9 cellular contexts compared by ENCODE assay signal in the genomic region with DNA sequence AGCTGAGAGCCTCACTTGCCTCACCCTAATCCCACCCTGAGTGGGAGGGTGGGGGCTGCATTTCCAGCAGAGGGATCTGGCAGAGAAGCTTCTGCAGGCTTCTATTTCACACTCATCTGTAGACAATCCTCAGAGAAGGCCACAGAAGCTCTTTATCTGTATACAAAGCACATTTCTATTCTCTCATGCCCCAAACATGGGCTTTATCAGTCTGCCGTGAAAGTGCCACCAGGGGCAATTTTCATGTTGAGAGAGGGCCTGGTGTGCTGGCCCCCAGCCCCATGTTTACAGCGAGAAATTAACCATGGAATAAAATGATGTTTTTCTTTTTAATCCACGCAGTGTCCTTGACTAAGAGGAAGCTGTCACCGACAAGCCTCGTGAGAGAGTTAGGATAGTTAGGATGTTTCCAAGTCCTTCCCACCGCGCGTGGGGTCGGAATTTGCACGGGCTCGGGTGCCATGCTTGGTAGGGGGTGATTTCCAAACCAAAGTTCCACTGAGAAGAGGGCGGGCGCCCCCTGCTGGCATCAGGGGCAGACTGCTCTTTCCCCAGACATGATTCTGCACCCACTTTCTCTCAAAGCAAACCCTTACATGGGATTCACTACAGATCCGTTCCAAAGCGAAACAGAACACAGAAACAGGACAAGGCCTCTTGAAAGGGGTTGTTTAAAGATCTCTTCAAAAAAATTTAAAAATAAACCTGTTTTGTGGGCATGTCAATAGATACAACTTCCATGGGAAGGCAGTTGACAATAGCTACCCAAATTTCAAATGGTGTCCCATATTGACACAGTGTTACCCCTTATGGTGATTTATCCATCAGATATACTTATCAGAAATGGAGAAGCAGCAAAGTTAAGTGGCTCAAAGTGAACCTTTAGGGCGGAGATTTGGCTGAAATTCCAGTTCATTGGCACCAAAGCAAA. TPM values are rescaled to one million over a fixed set of nuclear protein-coding genes. Genes with fewer than 3 reads are reported as not detected.
DNase-seq lines count a peak whose midpoint lies in the region; ATAC-seq, FAIRE-seq and TF ChIP-seq lines count a peak whose summit lies in the region.
"Had no signal": no experiment of that assay in that cellular context is flagged by ENCODE, and none has a peak within 500 bp of the region (broad histone marks: within the 10 kb centered on the region; RNA-seq: fewer than 3 reads in every experiment).

No MANE protein-coding gene starts in this region.

- no peaks in the 10 kb centered on the region for H3K36me3 ChIP-seq in KMS-11 (ENCODE audit: insufficient read depth)
- no peaks in the 10 kb centered on the region for H3K36me3 ChIP-seq in SJCRH30
- no peaks in the 10 kb centered on the region for H3K36me3 ChIP-seq in psoas muscle (ENCODE audit: insufficient read depth in 1 of 2, low read depth in 1 of 2)

- WGBS in psoas muscle, 3 donors, result 7 to 10% (median 8%) methylated on average over 16 of the region's 16 CpGs

- no peaks in the 10 kb centered on the region for H4K20me1 ChIP-seq in KMS-11 (ENCODE audit: insufficient read depth)

- no peaks in the 10 kb centered on the region for H3K27me3 ChIP-seq in KMS-11 (ENCODE audit: insufficient read depth, low read depth)
- H3K27me3 ChIP-seq in SJCRH30, result no peaks in the 10 kb centered on the region
- H3K27me3 ChIP-seq in psoas muscle (ENCODE audit: insufficient read depth in 3 of 3, low read length in 2 of 3), result no peaks in the 10 kb centered on the region

- H3K27ac ChIP-seq in KMS-11, result no peak overlapping the region
- no peak overlapping the region for H3K27ac ChIP-seq in SJCRH30
- H3K27ac ChIP-seq in psoas muscle, result no peak overlapping the region

- no peaks in the 10 kb centered on the region for H3K79me2 ChIP-seq in KMS-11 (ENCODE audit: insufficient read depth, low read depth)

- no peak overlapping the region for H2AFZ ChIP-seq in KMS-11 (ENCODE audit: low read depth)

- intact Hi-C loops in Right ventricle myocardium superior (cut with DNase I) (loop anchor here (5.0 to 10.0 kb wide), 3 partner anchors 173 to 711 kb away; no protein-coding TSS in a partner anchor), psoas muscle (cut with DNase I) (loop anchor here (2.0 to 10.0 kb wide), 4 partner anchors 175 to 713 kb away; no protein-coding TSS in a partner anchor)

- no peak overlapping the region for H3K4me2 ChIP-seq in KMS-11

- H3K9ac ChIP-seq in KMS-11, result no peak overlapping the region

- no peak for FAIRE-seq in urothelium cell line (lab: Jason Lieb, UNC)
- FAIRE-seq: TTC549 had no signal

- DNase-seq in DMS153 treated with DMSO at 0.1 percent for 48 hours (lab: John Stamatoyannopoulos, UW; ENCODE audit: unreplicated experiment) (peak; percentile 35), SJCRH30 (peak; percentile 52 to 74), Right ventricle myocardium superior (peak; percentile 81), psoas muscle (peak; percentile 75 to 80), urothelium cell line (ENCODE audit: low spot score) (peak; percentile 56), 8988T (no peak)
- DNase-seq in activated naive CD4-positive, alpha-beta T cell treated with anti-CD3 and anti-CD28 coated beads, Interleukin-2, amount 50 U/mL, for 16 hours, result peak; percentile 74

- peak; percentile 85 for ATAC-seq in Right ventricle myocardium superior (ENCODE audit: poor library complexity)
- ATAC-seq in psoas muscle, result peak; percentile 52 to 73 (median 66)

- TF ChIP-seq CTCF in KMS-11 (conservative IDR thresholded peaks at IDR 0.05; ENCODE audit: low read depth, low read length) (peak; percentile 82), psoas muscle (IDR thresholded peaks at IDR 0.05) (peak; percentile 82)

- H3K9me3 ChIP-seq in SJCRH30 (replicated peaks), result no peaks in the 10 kb centered on the region
- H3K9me3 ChIP-seq in psoas muscle, result peaks cover 13% of the 10 kb centered on the region

- H3K4me1 ChIP-seq in KMS-11 (ENCODE audit: low read depth, poor library complexity, severe bottlenecking), result no peaks in the 10 kb centered on the region
- no peaks in the 10 kb centered on the region for H3K4me1 ChIP-seq in SJCRH30
- peaks cover 5% of the 10 kb centered on the region for H3K4me1 ChIP-seq in psoas muscle

- H3K4me3 ChIP-seq in KMS-11 (IDR thresholded peaks at IDR 0.05; ENCODE audit: insufficient read depth, low read depth, low read length), result no peak overlapping the region
- no peak overlapping the region for H3K4me3 ChIP-seq in SJCRH30
- H3K4me3 ChIP-seq in psoas muscle, result no peak overlapping the region

RNA-seq across cellular contexts. Expression of gene BDKRB1, which starts 19.4 kb away (rescaled TPM):
- total RNA-seq in SJCRH30 (2014; rRNA removed; shearing (Covaris generic)), result 2.0 and 2.3 TPM in 2 replicates
- total RNA-seq in Right ventricle myocardium superior, result not detected
- total RNA-seq in psoas muscle, result under 1 TPM in 1 of 4 donors, not detected in 3; 0.75 TPM
- under 1 TPM in 2 of 3 donors, not detected in 1; 0.06 to 0.13 TPM for polyA plus RNA-seq in psoas muscle
